14 cellular contexts compared by ENCODE assay signal in the genomic region with DNA sequence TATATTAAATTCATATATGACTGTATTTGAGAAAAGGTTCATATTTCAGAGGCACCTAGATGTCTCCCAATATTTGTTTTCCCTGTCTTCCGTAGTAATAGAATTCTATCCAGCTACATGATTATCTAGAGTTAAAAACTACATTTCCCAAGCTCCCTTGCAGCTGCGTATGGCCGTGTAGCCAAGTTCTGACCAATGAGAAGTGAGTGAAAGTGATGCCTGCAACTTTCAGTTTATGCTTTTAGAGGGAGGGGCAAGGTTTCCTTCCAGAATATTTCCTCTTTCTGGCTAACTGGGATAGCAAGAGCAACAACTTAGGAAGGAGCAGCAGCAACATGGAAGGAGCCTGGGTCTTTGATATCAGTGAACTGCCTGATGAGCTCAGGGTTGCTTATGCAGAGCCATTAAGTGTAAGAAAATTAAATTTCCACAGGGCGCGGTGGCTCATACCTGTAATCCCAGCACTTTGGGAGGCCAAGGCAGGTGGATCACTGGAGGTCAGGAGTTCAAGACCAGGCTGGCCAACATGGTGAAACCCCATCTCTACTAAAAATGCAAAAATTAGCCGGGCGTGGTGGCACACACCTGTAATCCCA. TPM values are rescaled to one million over a fixed set of nuclear protein-coding genes. Genes with fewer than 3 reads are reported as not detected.
A peak's percentile ranks its signal among the peaks of the same experiment; 100 is the strongest.
DNase-seq lines count a peak whose midpoint lies in the region; ATAC-seq, FAIRE-seq and TF ChIP-seq lines count a peak whose summit lies in the region.
"Had no signal": no experiment of that assay in that cellular context is flagged by ENCODE, and none has a peak within 500 bp of the region (broad histone marks: within the 10 kb centered on the region; RNA-seq: fewer than 3 reads in every experiment).

No MANE protein-coding gene starts in this region.

- TF ChIP-seq CTCF in PC-3 (conservative IDR thresholded peaks at IDR 0.05; ENCODE audit: low read depth, low read length) (no peak), endothelial cell of umbilical vein (IDR thresholded peaks at IDR 0.05; ENCODE audit: extremely low read depth in 1 of 2, insufficient read depth in 1 of 2, low read depth in 1 of 2, low read length in 2 of 2) (no peak), osteoblast (IDR thresholded peaks at IDR 0.05; ENCODE audit: extremely low read depth, low read depth, low read length) (no peak)

- DNase-seq in H54 (ENCODE audit: insufficient read length, low spot score) (peak; percentile 52), PC-3 (peak; percentile 4), endothelial cell of umbilical vein (ENCODE audit: low read depth, low spot score) (peak; percentile 32), osteoblast (ENCODE audit: insufficient read length, low spot score, missing footprints) (no peak), hypothalamus (lab: John Stamatoyannopoulos, UW) (no peak), RKO (ENCODE audit: low spot score) (no peak), HuH-7.5 (ENCODE audit: low spot score) (no peak)
- DNase-seq: kidney; NCI-H1105; stimulated activated CD8-positive, alpha-beta memory T cell treated with anti-CD3 and anti-CD28 coated beads, Interleukin-4, amount 100 ng/mL, for 48 hours had no signal

- H3K79me2 ChIP-seq in PC-3 (ENCODE audit: low read length) (no peaks in the 10 kb centered on the region), endothelial cell of umbilical vein (ENCODE audit: control insufficient read depth, insufficient read depth, low read length) (no peaks in the 10 kb centered on the region), osteoblast (ENCODE audit: insufficient read depth, low read length) (no peaks in the 10 kb centered on the region)

- no peak overlapping the region for H2AFZ ChIP-seq in PC-3 (ENCODE audit: low read length)
- no peak overlapping the region for H2AFZ ChIP-seq in endothelial cell of umbilical vein (ENCODE audit: low read depth, low read length)
- no peak overlapping the region for H2AFZ ChIP-seq in osteoblast (ENCODE audit: low read length)

- POLR2A ChIA-PET in PC-3 (lab: Charles Lee; ENCODE audit: unreplicated experiment), result no interaction called here
- POLR2A ChIA-PET in endothelial cell of umbilical vein (lab: Charles Lee), result no interaction called here

- intact Hi-C loops in PC-3 (cut with micrococcal nuclease), result no loop called here
- intact Hi-C loops in endothelial cell of umbilical vein (cut with micrococcal nuclease), result no loop called here

- BruUV-seq in PC-3 (replicated peaks; lab: Mats Ljungman, UMichigan) (no TSS peak), endothelial cell of umbilical vein (replicated peaks; lab: Mats Ljungman, UMichigan) (no TSS peak)

- H3K9ac ChIP-seq in PC-3 (ENCODE audit: low read length) (no peak overlapping the region), endothelial cell of umbilical vein (replicated peaks; ENCODE audit: extremely low read depth, insufficient read depth, low read length) (no peak overlapping the region)

- no peaks in the 10 kb centered on the region for H3K36me3 ChIP-seq in PC-3 (ENCODE audit: low read depth, low read length)
- H3K36me3 ChIP-seq in endothelial cell of umbilical vein (ENCODE audit: control insufficient read depth in 2 of 2, extremely low read depth in 1 of 2, insufficient read depth in 2 of 2, low read length in 2 of 2), result no peaks in the 10 kb centered on the region
- no peaks in the 10 kb centered on the region for H3K36me3 ChIP-seq in osteoblast (ENCODE audit: insufficient read depth, low read length)
- H3K36me3 ChIP-seq: right atrium auricular region, SJCRH30 had no signal

- H4K20me1 ChIP-seq in PC-3 (ENCODE audit: low read length), result no peaks in the 10 kb centered on the region
- no peaks in the 10 kb centered on the region for H4K20me1 ChIP-seq in endothelial cell of umbilical vein (replicated peaks; ENCODE audit: control insufficient read depth, extremely low read depth, insufficient read depth, low read length)
- no peaks in the 10 kb centered on the region for H4K20me1 ChIP-seq in osteoblast (ENCODE audit: insufficient read depth, low read length)

- CTCF ChIA-PET in PC-3 (lab: Charles Lee), result no interaction called here
- CTCF ChIA-PET in endothelial cell of umbilical vein (lab: Charles Lee), result interaction anchor here (1.0 to 1.2 kb wide), 2 partner anchors 79 to 90 kb away, joined by 3 to 4 read pairs; no protein-coding TSS in a partner anchor

- ATAC-seq in PC-3 (no peak), HG02884 (IDR thresholded peaks at IDR 0.05; ENCODE audit: unreplicated experiment) (no peak)

- H3K4me2 ChIP-seq in PC-3 (ENCODE audit: low read length) (no peak overlapping the region), endothelial cell of umbilical vein (ENCODE audit: insufficient read depth, low read length) (no peak overlapping the region), osteoblast (ENCODE audit: insufficient read depth, low read length) (peak overlapping the region; percentile 48)

- FAIRE-seq in H54 (lab: Jason Lieb, UNC) (peak; percentile 41), endothelial cell of umbilical vein (lab: Jason Lieb, UNC) (peak; percentile 33)
- FAIRE-seq: colon, kidney had no signal

- no peak overlapping the region for H3K4me3 ChIP-seq in PC-3 (ENCODE audit: low read length)
- no peak overlapping the region for H3K4me3 ChIP-seq in endothelial cell of umbilical vein (replicated peaks in 1 of 3; ENCODE audit: insufficient read depth in 1 of 3, low read depth in 1 of 3, low read length in 3 of 3)
- no peak overlapping the region for H3K4me3 ChIP-seq in osteoblast (ENCODE audit: insufficient read depth, low read length)
- H3K4me3 ChIP-seq: right atrium auricular region, SJCRH30 had no signal

- H3K9me1 ChIP-seq in endothelial cell of umbilical vein (replicated peaks; ENCODE audit: control insufficient read depth, extremely low read depth, insufficient read depth, low read length), result no peaks in the 10 kb centered on the region

- no peaks in the 10 kb centered on the region for H3K4me1 ChIP-seq in PC-3 (ENCODE audit: insufficient read depth, low read length)
- H3K4me1 ChIP-seq in endothelial cell of umbilical vein (ENCODE audit: control insufficient read depth, extremely low read depth, insufficient read depth, low read length), result no peaks in the 10 kb centered on the region
- no peaks in the 10 kb centered on the region for H3K4me1 ChIP-seq in osteoblast (ENCODE audit: insufficient read depth, low read length)
- H3K4me1 ChIP-seq: right atrium auricular region, SJCRH30 had no signal

- H3K9me2 ChIP-seq in PC-3 (replicated peaks; ENCODE audit: low read length), result no peaks in the 10 kb centered on the region

- no peak for TF ChIP-seq POLR2A in H54 (IDR thresholded peaks at IDR 0.05; ENCODE audit: low read depth, low read length)
- TF ChIP-seq POLR2A in endothelial cell of umbilical vein (IDR thresholded peaks at IDR 0.05; ENCODE audit: low read depth, low read length), result no peak

- no peaks in the 10 kb centered on the region for H3F3A ChIP-seq in PC-3 (ENCODE audit: low read length, unreplicated experiment)

- dilution Hi-C loops in endothelial cell of umbilical vein (cut with MboI; ENCODE audit: extremely low pct_ligation_motif_present, low sequenced_read_pairs), result no loop called here

- H3K9me3 ChIP-seq in PC-3 (ENCODE audit: low read length), result no peaks in the 10 kb centered on the region
- H3K9me3 ChIP-seq in endothelial cell of umbilical vein (replicated peaks; ENCODE audit: control insufficient read depth, insufficient read depth, low read length), result no peaks in the 10 kb centered on the region
- H3K9me3 ChIP-seq in osteoblast (ENCODE audit: low read depth, low read length), result no peaks in the 10 kb centered on the region
- H3K9me3 ChIP-seq: right atrium auricular region, SJCRH30 had no signal

- H3K27ac ChIP-seq in PC-3 (ENCODE audit: low read length) (no peak overlapping the region), endothelial cell of umbilical vein (ENCODE audit: insufficient read depth, low read depth, low read length) (no peak overlapping the region), osteoblast (ENCODE audit: low read depth, low read length) (no peak overlapping the region)
- H3K27ac ChIP-seq: right atrium auricular region, SJCRH30 had no signal

- H3K27me3 ChIP-seq in PC-3 (ENCODE audit: low read length) (peaks cover 5% of the 10 kb centered on the region; the same call in 1 of the 2 replicates), endothelial cell of umbilical vein (ENCODE audit: control insufficient read depth in 2 of 2, insufficient read depth in 2 of 2, low read length in 2 of 2) (peaks cover 0 to 3% of the 10 kb centered on the region in 2 experiments), osteoblast (ENCODE audit: insufficient read depth, low read length) (no peaks in the 10 kb centered on the region)
- H3K27me3 ChIP-seq: right atrium auricular region had no signal

TF ChIP-seq in endothelial cell of umbilical vein, 7 proteins besides CTCF, POLR2A, EP300 and RAD21:
- TF ChIP-seq JUN (IDR thresholded peaks at IDR 0.05; ENCODE audit: borderline replicate concordance, insufficient read depth, insufficient read length, low read depth) (no peak), POLR2AphosphoS5 (IDR thresholded peaks at IDR 0.05; ENCODE audit: insufficient read depth, low read depth, low read length) (no peak)

RNA-seq across cellular contexts. Expression of gene CYP2A13, which starts 23.2 kb away (rescaled TPM):
- not detected in 2 replicates for total RNA-seq in PC-3 (2014; rRNA removed)
- not detected in 2 replicates for total RNA-seq in endothelial cell of umbilical vein
- not detected in 2 replicates for polyA plus RNA-seq in endothelial cell of umbilical vein
- not detected in 2 replicates for polyA plus RNA-seq in endothelial cell of umbilical vein (2011; cell fraction: cytosol; rRNA removed)
- not detected in 2 replicates for polyA plus RNA-seq in endothelial cell of umbilical vein (2011; cell fraction: nucleus; rRNA removed)
- not detected in 2 replicates for polyA plus RNA-seq in endothelial cell of umbilical vein (2012)
- not detected in 2 replicates for polyA minus RNA-seq in endothelial cell of umbilical vein
- not detected for polyA minus RNA-seq in endothelial cell of umbilical vein (2011; cell fraction: cytosol; rRNA and poly(A)+ RNA removed)
- polyA minus RNA-seq in endothelial cell of umbilical vein (2011; cell fraction: nucleus; rRNA and poly(A)+ RNA removed), result not detected in 2 replicates
- total RNA-seq in osteoblast, result not detected in 2 replicates
- total RNA-seq: kidney, right atrium auricular region, SJCRH30 had no signal

RNA-seq across cellular contexts. Expression of gene CYP2F1, which starts 49.2 kb away (rescaled TPM):
- total RNA-seq in PC-3 (2014; rRNA removed), result not detected in 2 replicates
- not detected in 2 replicates for total RNA-seq in endothelial cell of umbilical vein
- not detected in 2 replicates for polyA plus RNA-seq in endothelial cell of umbilical vein
- polyA plus RNA-seq in endothelial cell of umbilical vein (2011; cell fraction: cytosol; rRNA removed), result not detected in 2 replicates
- not detected in 2 replicates for polyA plus RNA-seq in endothelial cell of umbilical vein (2011; cell fraction: nucleus; rRNA removed)
- polyA plus RNA-seq in endothelial cell of umbilical vein (2012), result not detected in 2 replicates
- not detected in 2 replicates for polyA minus RNA-seq in endothelial cell of umbilical vein
- polyA minus RNA-seq in endothelial cell of umbilical vein (2011; cell fraction: cytosol; rRNA and poly(A)+ RNA removed), result not detected
- polyA minus RNA-seq in endothelial cell of umbilical vein (2011; cell fraction: nucleus; rRNA and poly(A)+ RNA removed), result not detected in 2 replicates
- not detected in 2 replicates for total RNA-seq in osteoblast
- total RNA-seq: kidney, right atrium auricular region, SJCRH30 had no signal

Comparison
In these comparisons a context has a peak if more than half of its experiments do, and no peak if none do; other contexts are left out.
1. DNase-seq: peak in H54 (single experiment), PC-3 (single experiment) and endothelial cell of umbilical vein (single experiment); none in osteoblast (single experiment), hypothalamus (0 of 51), RKO (single experiment) and HuH-7.5 (single experiment).